8 cellular contexts compared by ENCODE assay signal in the genomic region with DNA sequence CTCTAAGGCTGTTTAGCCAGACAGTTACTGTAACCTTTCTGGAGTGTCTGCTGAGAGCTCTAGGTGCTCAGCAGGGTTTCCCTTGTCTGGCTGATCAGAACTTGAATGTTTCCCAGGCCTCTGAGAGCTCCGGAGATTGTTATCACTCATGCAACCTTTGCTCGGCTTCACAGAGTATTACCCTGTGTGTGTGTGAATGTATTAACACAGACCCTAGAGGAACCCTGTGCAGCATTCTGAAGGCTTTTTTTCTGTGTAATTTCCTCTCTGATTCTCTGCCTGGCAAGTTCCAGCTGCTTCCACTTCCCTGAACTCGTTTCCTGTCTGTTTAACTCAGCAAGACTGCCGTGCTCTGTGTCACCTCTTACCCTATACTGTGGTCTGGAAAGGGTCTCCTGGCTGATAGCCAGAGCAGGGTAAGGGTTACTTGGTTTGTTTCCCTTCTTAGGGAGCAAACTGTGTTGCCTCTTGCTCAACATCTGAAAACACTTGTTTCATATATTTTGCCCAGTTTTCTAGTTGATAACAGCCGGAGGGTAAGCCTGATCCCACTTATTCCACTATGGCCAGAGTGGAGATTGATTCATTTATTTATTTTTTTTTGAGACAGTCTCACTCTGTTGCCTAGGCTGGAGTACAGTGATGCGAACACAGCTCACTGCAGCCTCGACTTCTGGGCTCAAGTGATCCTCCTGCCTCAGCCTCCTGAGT. TPM values are rescaled to one million over a fixed set of nuclear protein-coding genes. Genes with fewer than 3 reads are reported as not detected.
A peak's percentile ranks its signal among the peaks of the same experiment; 100 is the strongest.
DNase-seq lines count a peak whose midpoint lies in the region; ATAC-seq lines count a peak whose summit lies in the region.

No MANE protein-coding gene starts in this region.

- peak; percentile 51 for DNase-seq in HT-29 (ENCODE audit: low spot score)
- DNase-seq in SK-N-DZ (ENCODE audit: low spot score) = peak; percentile 68
- DNase-seq in globus pallidus (ENCODE audit: low spot score) = peak; percentile 63
- DNase-seq in stimulated activated CD4-positive, alpha-beta T cell treated with anti-CD3 and anti-CD28 coated beads, Interleukin-2, amount 100 ng/mL, for 24 hours = no peak

- peaks cover 37% of the 10 kb centered on the region for H3K4me1 ChIP-seq in skeletal muscle satellite cell (ENCODE audit: control insufficient read depth, insufficient read depth, low read length)

- H3K27me3 ChIP-seq in skeletal muscle satellite cell (ENCODE audit: control insufficient read depth, insufficient read depth, low read length) = no peaks in the 10 kb centered on the region

- peaks cover 12% of the 10 kb centered on the region for H3K36me3 ChIP-seq in skeletal muscle satellite cell (ENCODE audit: insufficient read depth, low read length)

- no peaks in the 10 kb centered on the region for H3K9me3 ChIP-seq in skeletal muscle satellite cell (replicated peaks; ENCODE audit: low read length)

- no peak overlapping the region for H3K4me3 ChIP-seq in skeletal muscle satellite cell (ENCODE audit: low read length)

- no peak for ATAC-seq in GM19351 (IDR thresholded peaks at IDR 0.05; ENCODE audit: unreplicated experiment)
- ATAC-seq in GM21390 (IDR thresholded peaks at IDR 0.05; ENCODE audit: unreplicated experiment) = no peak
- ATAC-seq in GM18907 (IDR thresholded peaks at IDR 0.05; ENCODE audit: unreplicated experiment) = no peak

- H3K4me2 ChIP-seq in skeletal muscle satellite cell (ENCODE audit: low read length) = peak overlapping the region; percentile 30

- H3K9ac ChIP-seq in skeletal muscle satellite cell (ENCODE audit: low read depth, low read length) = peak overlapping the region; percentile 12

RNA-seq across cellular contexts. Expression of a gene that starts 21.7 kb away (rescaled TPM):
- total RNA-seq in HT-29 (2014; rRNA removed; shearing (Covaris generic)) = 36.3 and 50.6 TPM in 2 replicates
- polyA plus RNA-seq in SK-N-DZ (2014; cell fraction: cytosol; rRNA removed) = 53.7 and 60.6 TPM in 2 replicates
- polyA plus RNA-seq in SK-N-DZ (2014; cell fraction: nucleus; rRNA removed) = 116 and 144 TPM in 2 replicates
- 40.4 and 42.8 TPM in 2 replicates for total RNA-seq in skeletal muscle satellite cell (2012; rRNA removed)

RNA-seq across cellular contexts. Expression of a gene that starts 21.8 kb away (rescaled TPM):
- total RNA-seq in HT-29 (2014; rRNA removed; shearing (Covaris generic)) = 15.0 and 22.2 TPM in 2 replicates
- 14.8 and 15.7 TPM in 2 replicates for polyA plus RNA-seq in SK-N-DZ (2014; cell fraction: cytosol; rRNA removed)
- polyA plus RNA-seq in SK-N-DZ (2014; cell fraction: nucleus; rRNA removed) = 33.2 and 43.1 TPM in 2 replicates
- total RNA-seq in skeletal muscle satellite cell (2012; rRNA removed) = 8.1 and 10.4 TPM in 2 replicates

Comparison
In these comparisons a context has a peak if more than half of its experiments do, and no peak if none do; other contexts are left out.
1. DNase-seq: peak in HT-29 (single experiment), SK-N-DZ (single experiment) and globus pallidus (single experiment); none in stimulated activated CD4-positive, alpha-beta T cell treated with anti-CD3 and anti-CD28 coated beads, Interleukin-2, amount 100 ng/mL, for 24 hours (0 of 2).